ENCODE assay signal across 15 cellular contexts in the genomic region with DNA sequence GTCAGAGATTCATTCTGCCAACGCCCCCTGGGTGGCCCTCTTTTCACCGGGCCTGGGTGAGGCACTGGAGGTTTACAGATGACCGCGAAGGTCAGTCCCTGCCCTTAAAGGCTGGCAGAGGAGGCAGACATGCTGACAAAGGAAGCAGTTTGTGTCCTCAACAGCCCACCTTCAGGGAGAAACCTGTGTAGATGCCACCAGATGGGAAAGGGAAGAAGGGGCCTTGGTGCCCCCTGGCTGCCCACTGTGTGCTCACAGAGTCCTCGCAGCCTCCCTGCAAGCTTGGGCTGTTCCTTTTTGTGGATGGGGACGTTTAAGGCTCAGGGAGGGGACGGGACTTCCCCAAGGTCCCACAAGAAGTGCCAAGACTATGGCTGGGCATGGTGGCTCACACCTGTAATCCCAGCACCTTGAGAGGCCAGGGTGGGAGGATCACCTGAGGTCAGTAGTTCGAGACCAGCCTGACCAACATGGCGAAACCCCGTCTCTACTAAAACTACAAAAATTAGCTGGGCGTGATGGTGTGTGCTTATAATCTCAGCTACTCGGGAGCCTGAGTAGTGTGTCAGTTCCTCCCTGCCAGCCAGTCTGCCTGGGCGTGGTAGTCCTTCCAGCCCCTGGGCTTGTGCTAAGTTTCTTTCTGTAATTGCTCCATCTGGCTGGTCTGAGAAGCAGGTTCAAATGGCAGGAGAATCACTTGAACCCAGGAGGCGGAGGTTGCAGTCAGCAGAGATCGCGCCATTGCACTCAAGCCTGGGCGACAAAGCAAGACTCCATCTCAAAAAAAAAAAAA. TPM values are rescaled to one million over a fixed set of nuclear protein-coding genes. Genes with fewer than 3 reads are reported as not detected.
DNase-seq lines count a peak whose midpoint lies in the region; ATAC-seq, FAIRE-seq and TF ChIP-seq lines count a peak whose summit lies in the region.
"Had no signal": no experiment of that assay in that cellular context is flagged by ENCODE, and none has a peak within 500 bp of the region (broad histone marks: within the 10 kb centered on the region; RNA-seq: fewer than 3 reads in every experiment).

No MANE protein-coding gene starts in this region.

- H3K27me3 ChIP-seq in astrocyte (ENCODE audit: insufficient read depth, low read length) (no peaks in the 10 kb centered on the region), lower lobe of right lung (ENCODE audit: low read depth) (no peaks in the 10 kb centered on the region), vagina (no peaks in the 10 kb centered on the region)
- H3K27me3 ChIP-seq: adrenal gland, testis had no signal

- H3K36me3 ChIP-seq in astrocyte (ENCODE audit: insufficient read depth, low read length) (no peaks in the 10 kb centered on the region), lower lobe of right lung (no peaks in the 10 kb centered on the region), vagina (no peaks in the 10 kb centered on the region)
- H3K36me3 ChIP-seq: adrenal gland had no signal

- H3K4me3 ChIP-seq in astrocyte (ENCODE audit: insufficient read depth, low read depth, low read length) (no peak overlapping the region), lower lobe of right lung (no peak overlapping the region), vagina (no peak overlapping the region)
- H3K4me3 ChIP-seq: adrenal gland, testis had no signal

- H2AFZ ChIP-seq in astrocyte (ENCODE audit: low read depth, low read length) = no peak overlapping the region
- H2AFZ ChIP-seq: parathyroid adenoma had no signal

- intact Hi-C loops in lower lobe of right lung (cut with DNase I) = no loop called here
- intact Hi-C loops in activated CD4-positive, alpha-beta memory T cell treated with anti-CD3 and anti-CD28 coated beads for 36 hours (cut with micrococcal nuclease) = no loop called here
- intact Hi-C loops in vagina (cut with DNase I) = loop anchor here (10.0 kb wide), 1 partner anchor 49 kb away; no protein-coding TSS in a partner anchor

- H3K27me3 Mint-ChIP-seq in IgD-negative memory B cell = no peaks in the 10 kb centered on the region
- no peaks in the 10 kb centered on the region for H3K27me3 Mint-ChIP-seq in astrocyte (ENCODE audit: low read depth, unreplicated experiment)
- H3K27me3 Mint-ChIP-seq in activated CD4-positive, alpha-beta memory T cell treated with anti-CD3 and anti-CD28 coated beads for 36 hours = no peaks in the 10 kb centered on the region

- peak overlapping the region; percentile 19 for H3K9ac ChIP-seq in astrocyte (ENCODE audit: low read length)
- H3K9ac ChIP-seq: parathyroid adenoma had no signal

- peaks cover 90% of the 10 kb centered on the region for H3K4me1 ChIP-seq in astrocyte (ENCODE audit: insufficient read depth, low read length)
- H3K4me1 ChIP-seq in lower lobe of right lung = peaks cover 86% of the 10 kb centered on the region
- peaks cover 62% of the 10 kb centered on the region for H3K4me1 ChIP-seq in vagina
- H3K4me1 ChIP-seq: parathyroid adenoma had no signal

- POLR2A ChIA-PET in activated CD4-positive, alpha-beta memory T cell treated with anti-CD3 and anti-CD28 coated beads for 36 hours (lab: Charles Lee) = no interaction called here

- peaks cover 100% of the 10 kb centered on the region for H3K79me2 ChIP-seq in astrocyte (ENCODE audit: insufficient read depth, low read length)
- H3K79me2 ChIP-seq: parathyroid adenoma had no signal

- H3K9me3 Mint-ChIP-seq in IgD-negative memory B cell (no peaks in the 10 kb centered on the region), astrocyte (ENCODE audit: unreplicated experiment) (no peaks in the 10 kb centered on the region)
- H3K9me3 Mint-ChIP-seq in activated CD4-positive, alpha-beta memory T cell treated with anti-CD3 and anti-CD28 coated beads for 36 hours = no peaks in the 10 kb centered on the region
- H3K9me3 Mint-ChIP-seq: activated CD4-positive, alpha-beta T cell treated with anti-CD3 and anti-CD28 coated beads, Interleukin-2, amount 10 ng/mL, durations not matched to agents 24 days and 14 days had no signal

- TF ChIP-seq POLR2A in vagina (IDR thresholded peaks at IDR 0.05) = no peak

- no peak for TF ChIP-seq CTCF in astrocyte (IDR thresholded peaks at IDR 0.05; ENCODE audit: insufficient read depth, low read depth, low read length)
- TF ChIP-seq CTCF in lower lobe of right lung (IDR thresholded peaks at IDR 0.05) = no peak
- peak in 1 of 3 experiments; percentile 42 for TF ChIP-seq CTCF in vagina (IDR thresholded peaks at IDR 0.05)

- peak; percentile 66 for DNase-seq in AG20443 (ENCODE audit: low spot score)
- no peak for DNase-seq in astrocyte (ENCODE audit: low read depth)
- DNase-seq in lower lobe of right lung = no peak
- DNase-seq in activated CD4-positive, alpha-beta memory T cell treated with anti-CD3 and anti-CD28 coated beads for 36 hours = no peak
- no peak for DNase-seq in vagina (ENCODE audit: extremely low spot score in 2 of 2)
- no peak for DNase-seq in activated CD4-positive, alpha-beta T cell treated with anti-CD3 and anti-CD28 coated beads for 4 hours
- DNase-seq: activated CD4-positive, alpha-beta T cell treated with anti-CD3 and anti-CD28 coated beads, Interleukin-2, amount 10 ng/mL, durations not matched to agents 24 days and 14 days; adrenal gland; SIG-M5; stimulated activated CD4-positive, alpha-beta T cell treated with anti-CD3 and anti-CD28 coated beads, Interleukin-4, amount 100 ng/mL, for 1 hour; testis had no signal

- H3K27ac ChIP-seq in astrocyte (ENCODE audit: low read depth, low read length) (no peak overlapping the region), lower lobe of right lung (peak overlapping the region; percentile 8), vagina (no peak overlapping the region)
- H3K27ac ChIP-seq: C4-2B, parathyroid adenoma, testis had no signal

- H3K4me3 Mint-ChIP-seq in IgD-negative memory B cell (peak overlapping the region in 3 of 4 donors; percentile 70 to 80 (median 74)), astrocyte (ENCODE audit: unreplicated experiment) (peak overlapping the region; percentile 66)
- H3K4me3 Mint-ChIP-seq in activated CD4-positive, alpha-beta memory T cell treated with anti-CD3 and anti-CD28 coated beads for 36 hours = no peak overlapping the region

- ATAC-seq in lower lobe of right lung = no peak
- ATAC-seq in HG03280 (IDR thresholded peaks at IDR 0.05; ENCODE audit: unreplicated experiment) = no peak

- no peak overlapping the region for H3K4me2 ChIP-seq in astrocyte (ENCODE audit: low read length)

- CTCF ChIA-PET in activated CD4-positive, alpha-beta memory T cell treated with anti-CD3 and anti-CD28 coated beads for 36 hours (lab: Charles Lee) = interaction anchor here (0.9 to 2.6 kb wide), 3 partner anchors 35 to 167 kb away, joined by 3 to 14 read pairs (median 3); no protein-coding TSS in a partner anchor

- FAIRE-seq in astrocyte (lab: Jason Lieb, UNC) = no peak

- peak overlapping the region; percentile 59 to 98 (median 98) for H3K27ac Mint-ChIP-seq in IgD-negative memory B cell
- H3K27ac Mint-ChIP-seq in astrocyte (ENCODE audit: unreplicated experiment) = peak overlapping the region; percentile 89
- no peak overlapping the region for H3K27ac Mint-ChIP-seq in activated CD4-positive, alpha-beta memory T cell treated with anti-CD3 and anti-CD28 coated beads for 36 hours
- H3K27ac Mint-ChIP-seq: activated CD4-positive, alpha-beta T cell treated with anti-CD3 and anti-CD28 coated beads, Interleukin-2, amount 10 ng/mL, durations not matched to agents 24 days and 14 days had no signal

- peaks cover 80% of the 10 kb centered on the region for H4K20me1 ChIP-seq in astrocyte (ENCODE audit: insufficient read depth, low read length)

- H3K9me3 ChIP-seq in astrocyte (ENCODE audit: insufficient read depth, low read depth, low read length) = no peaks in the 10 kb centered on the region
- H3K9me3 ChIP-seq in lower lobe of right lung = no peaks in the 10 kb centered on the region
- no peaks in the 10 kb centered on the region for H3K9me3 ChIP-seq in vagina
- H3K9me3 ChIP-seq: adrenal gland, testis had no signal

- H3K36me3 Mint-ChIP-seq in IgD-negative memory B cell (no peaks in the 10 kb centered on the region), astrocyte (ENCODE audit: low read depth, unreplicated experiment) (peaks cover 4% of the 10 kb centered on the region)
- peaks cover 3% of the 10 kb centered on the region for H3K36me3 Mint-ChIP-seq in activated CD4-positive, alpha-beta memory T cell treated with anti-CD3 and anti-CD28 coated beads for 36 hours

- H3K4me1 Mint-ChIP-seq in IgD-negative memory B cell (peaks cover 58 to 70% (median 67%) of the 10 kb centered on the region in 3 donors), astrocyte (ENCODE audit: low read depth, unreplicated experiment) (peaks cover 45% of the 10 kb centered on the region)
- H3K4me1 Mint-ChIP-seq in activated CD4-positive, alpha-beta memory T cell treated with anti-CD3 and anti-CD28 coated beads for 36 hours (ENCODE audit: low read depth) = peaks cover 27% of the 10 kb centered on the region

RNA-seq across cellular contexts. Expression of a gene that starts 36.2 kb away (rescaled TPM):
- 76.2 TPM for polyA plus RNA-seq in IgD-negative memory B cell
- total RNA-seq in astrocyte = 55.7 and 76.8 TPM in 2 replicates
- total RNA-seq in lower lobe of right lung = 125 TPM
- 10 to 100 TPM; 16.1 to 18.8 TPM for total RNA-seq in activated CD4-positive, alpha-beta memory T cell treated with anti-CD3 and anti-CD28 coated beads for 36 hours
- 44.4 TPM for total RNA-seq in vagina
